22 cellular contexts compared by ENCODE assay signal in genomic region chr4:176875026-176875425, GRCh38.
A peak's percentile ranks its signal among the peaks of the same experiment; 100 is the strongest.
DNase-seq lines count a peak whose midpoint lies in the region; ATAC-seq and TF ChIP-seq lines count a peak whose summit lies in the region.
"Had no signal": no experiment of that assay in that cellular context is flagged by ENCODE, and none has a peak within 500 bp of the region (broad histone marks: within the 10 kb centered on the region; RNA-seq: fewer than 3 reads in every experiment).

No MANE protein-coding gene starts in this region.

- H4K20me1 ChIP-seq in GM23248 (ENCODE audit: insufficient read depth) (no peaks in the 10 kb centered on the region), OCI-LY7 (ENCODE audit: insufficient read depth, low read length) (no peaks in the 10 kb centered on the region)

- no peak overlapping the region for H3K27ac Mint-ChIP-seq in activated T-cell treated with anti-CD3 and anti-CD28 coated beads, Interleukin-2, amount 50 U/mL, for 72 hours
- H3K27ac Mint-ChIP-seq: CD8-positive, alpha-beta memory T cell had no signal

- no peak overlapping the region for H4K91ac ChIP-seq in mesenchymal stem cell (ENCODE audit: low read length)

- POLR2A ChIA-PET in OCI-LY7 (lab: Charles Lee) = no interaction called here

- H3K9me2 ChIP-seq in GM23248 (ENCODE audit: insufficient read depth) (no peaks in the 10 kb centered on the region), OCI-LY7 (ENCODE audit: insufficient read depth, low read length) (no peaks in the 10 kb centered on the region)

- H2BK5ac ChIP-seq in mesenchymal stem cell (ENCODE audit: low read depth, low read length, poor library complexity, severe bottlenecking) = no peak overlapping the region

- no peak overlapping the region for H2BK15ac ChIP-seq in mesenchymal stem cell (ENCODE audit: low read depth, poor library complexity, severe bottlenecking)

- H3K4me1 ChIP-seq in GM23248 (ENCODE audit: insufficient read depth) (peaks cover 10% of the 10 kb centered on the region), mesenchymal stem cell (ENCODE audit: control insufficient read depth, insufficient read depth, low read depth, low read length) (no peaks in the 10 kb centered on the region), OCI-LY7 (ENCODE audit: insufficient read depth, low read length, poor library complexity, severe bottlenecking) (no peaks in the 10 kb centered on the region)

- no peak overlapping the region for H2BK120ac ChIP-seq in mesenchymal stem cell (ENCODE audit: low read depth, low read length)

- no TSS peak for BruUV-seq in OCI-LY7 (replicated peaks; lab: Mats Ljungman, UMichigan)

- no peaks in the 10 kb centered on the region for H3K27me3 Mint-ChIP-seq in activated T-cell treated with anti-CD3 and anti-CD28 coated beads, Interleukin-2, amount 50 U/mL, for 72 hours (ENCODE audit: low read depth)
- H3K27me3 Mint-ChIP-seq: CD8-positive, alpha-beta memory T cell had no signal

- intact Hi-C loops in OCI-LY7 (cut with micrococcal nuclease; ENCODE audit: unreplicated experiment) = no loop called here

- no peaks in the 10 kb centered on the region for H3K79me1 ChIP-seq in mesenchymal stem cell (replicated peaks; ENCODE audit: low read length, poor library complexity, severe bottlenecking)

- CTCF ChIA-PET in OCI-LY7 (lab: Charles Lee; ENCODE audit: unreplicated experiment) = no interaction called here

- no peak overlapping the region for H2AK5ac ChIP-seq in mesenchymal stem cell (ENCODE audit: low read length, severe bottlenecking)

- no peak overlapping the region for H2BK12ac ChIP-seq in mesenchymal stem cell (ENCODE audit: low read length in 2 of 2)

- H3K9me3 ChIP-seq in GM23248 (ENCODE audit: low read depth) (no peaks in the 10 kb centered on the region), mesenchymal stem cell (ENCODE audit: control insufficient read depth, low read length) (no peaks in the 10 kb centered on the region), OCI-LY7 (ENCODE audit: low read length) (no peaks in the 10 kb centered on the region)

- H2AFZ ChIP-seq in GM23248 (peak overlapping the region; percentile 37), mesenchymal stem cell (ENCODE audit: low read depth, low read length) (no peak overlapping the region), OCI-LY7 (ENCODE audit: low read length) (no peak overlapping the region)

- no peak for ATAC-seq in activated T-cell treated with anti-CD3 and anti-CD28 coated beads, Interleukin-2, amount 50 U/mL, for 72 hours (replicated peaks in 1 of 2)
- no peak for ATAC-seq in GM21381 (IDR thresholded peaks at IDR 0.05; ENCODE audit: unreplicated experiment)
- ATAC-seq: HepG2 had no signal

- H3K4me3 Mint-ChIP-seq in activated T-cell treated with anti-CD3 and anti-CD28 coated beads, Interleukin-2, amount 50 U/mL, for 72 hours = no peak overlapping the region
- H3K4me3 Mint-ChIP-seq: CD8-positive, alpha-beta memory T cell had no signal

- H4K8ac ChIP-seq in mesenchymal stem cell (ENCODE audit: low read length) = no peak overlapping the region

- H3K4ac ChIP-seq in mesenchymal stem cell (ENCODE audit: low read depth in 1 of 2, low read length in 2 of 2) = no peak overlapping the region

- TF ChIP-seq CTCF in brain microvascular endothelial cell (IDR thresholded peaks at IDR 0.05; ENCODE audit: low read depth, low read length, missing control alignments) = no peak
- TF ChIP-seq CTCF in OCI-LY7 (conservative IDR thresholded peaks at IDR 0.05; ENCODE audit: low read length) = no peak

- H3F3A ChIP-seq in GM23248 (ENCODE audit: insufficient read depth) = no peaks in the 10 kb centered on the region

- H3K79me2 ChIP-seq in GM23248 (ENCODE audit: insufficient read depth) (no peaks in the 10 kb centered on the region), OCI-LY7 (ENCODE audit: insufficient read depth, low read depth, low read length) (no peaks in the 10 kb centered on the region)

- no peaks in the 10 kb centered on the region for H3K4me1 Mint-ChIP-seq in activated T-cell treated with anti-CD3 and anti-CD28 coated beads, Interleukin-2, amount 50 U/mL, for 72 hours (ENCODE audit: low read depth)
- H3K4me1 Mint-ChIP-seq: CD8-positive, alpha-beta memory T cell had no signal

- in situ Hi-C loops in GM23248 (cut with MboI) (no loop called here), brain microvascular endothelial cell (cut with HindIII; ENCODE audit: low pct_ligation_motif_present, low sequenced_read_pairs) (no loop called here)

- H3K36me3 ChIP-seq in GM23248 (ENCODE audit: low read depth) = no peaks in the 10 kb centered on the region
- no peaks in the 10 kb centered on the region for H3K36me3 ChIP-seq in brain microvascular endothelial cell (replicated peaks)
- H3K36me3 ChIP-seq in mesenchymal stem cell (ENCODE audit: control insufficient read depth in 1 of 2, insufficient read depth in 2 of 2, low read depth in 1 of 2, low read length in 2 of 2) = no peaks in the 10 kb centered on the region
- H3K36me3 ChIP-seq in OCI-LY7 (ENCODE audit: insufficient read depth, low read length) = no peaks in the 10 kb centered on the region

- no peaks in the 10 kb centered on the region for H3K36me3 Mint-ChIP-seq in activated T-cell treated with anti-CD3 and anti-CD28 coated beads, Interleukin-2, amount 50 U/mL, for 72 hours (ENCODE audit: insufficient read depth in 2 of 2)
- H3K36me3 Mint-ChIP-seq: CD8-positive, alpha-beta memory T cell had no signal

- peak; percentile 5 for DNase-seq in GM23248
- peak; percentile 11 for DNase-seq in brain microvascular endothelial cell
- DNase-seq in mesenchymal stem cell = no peak
- DNase-seq in activated T-cell treated with anti-CD3 and anti-CD28 coated beads, Interleukin-2, amount 50 U/mL, for 72 hours = no peak
- no peak for DNase-seq in NCI-H1694 treated with DMSO at 0.1 percent for 48 hours (lab: John Stamatoyannopoulos, UW)
- no peak for DNase-seq in OCI-LY7 (ENCODE audit: low spot score)
- DNase-seq: AML-193; C1 segment of cervical spinal cord; Calu3; CD8-positive, alpha-beta memory T cell; DMS153; H7; KBM-7; NCI-H1105 treated with DMSO at 0.1 percent for 48 hours; NCI-H2081; NCI-H2171; NCI-H446; NCI-H526 treated with DMSO at 0.1 percent for 48 hours; Right ventricle myocardium superior had no signal

- no peak overlapping the region for H3K23ac ChIP-seq in mesenchymal stem cell (ENCODE audit: low read length in 2 of 2)

- no peak overlapping the region for H3K14ac ChIP-seq in mesenchymal stem cell (ENCODE audit: low read length in 2 of 2)

- H3K4me2 ChIP-seq in GM23248 (ENCODE audit: unreplicated experiment) = no peak overlapping the region
- H3K4me2 ChIP-seq in mesenchymal stem cell (ENCODE audit: low read length, poor library complexity, severe bottlenecking) = no peak overlapping the region
- H3K4me2 ChIP-seq in OCI-LY7 (ENCODE audit: low read length) = no peak overlapping the region

- WGBS in GM23248 (ENCODE audit: low coverage in 1 of 2, low lambda C conversion rate in 2 of 2, missing lambda C conversion rate in 2 of 2), 2 experiments = 26 to 29% methylated on average over 5 of the region's 5 CpGs
- 100% methylated on average over 3 of the region's 5 CpGs for WGBS in mesenchymal stem cell

- H3K9me3 Mint-ChIP-seq in activated T-cell treated with anti-CD3 and anti-CD28 coated beads, Interleukin-2, amount 50 U/mL, for 72 hours = peaks cover 3 to 6% of the 10 kb centered on the region in 2 donors

- no peaks in the 10 kb centered on the region for H3K27me3 ChIP-seq in GM23248 (replicated peaks; ENCODE audit: insufficient read depth)
- no peaks in the 10 kb centered on the region for H3K27me3 ChIP-seq in brain microvascular endothelial cell (replicated peaks)
- no peaks in the 10 kb centered on the region for H3K27me3 ChIP-seq in mesenchymal stem cell (ENCODE audit: control insufficient read depth in 1 of 2, insufficient read depth in 1 of 2, low read length in 2 of 2)

- H3K4me3 ChIP-seq in GM23248 (no peak overlapping the region), brain microvascular endothelial cell (ENCODE audit: low read depth, low read length) (no peak overlapping the region), mesenchymal stem cell (ENCODE audit: insufficient read depth in 1 of 2, low read depth in 1 of 2, low read length in 2 of 2) (no peak overlapping the region), OCI-LY7 (ENCODE audit: low read depth, low read length, poor library complexity, severe bottlenecking) (no peak overlapping the region)

- H3K18ac ChIP-seq in mesenchymal stem cell (ENCODE audit: low read depth in 1 of 2, low read length in 2 of 2) = no peak overlapping the region

- H3K27ac ChIP-seq in GM23248 (no peak overlapping the region), brain microvascular endothelial cell (no peak overlapping the region), mesenchymal stem cell (ENCODE audit: low read length, poor library complexity, severe bottlenecking) (no peak overlapping the region), OCI-LY7 (ENCODE audit: low read depth, low read length, poor library complexity, severe bottlenecking) (no peak overlapping the region)
- H3K27ac ChIP-seq: HL-60 had no signal

- H3K9ac ChIP-seq in GM23248 = no peak overlapping the region
- peak overlapping the region; percentile 64 for H3K9ac ChIP-seq in mesenchymal stem cell (ENCODE audit: low read length)

Comparison
In these comparisons a context has a peak if more than half of its experiments do, and no peak if none do; other contexts are left out.
1. DNase-seq: peak in GM23248 (single experiment) and brain microvascular endothelial cell (single experiment); none in mesenchymal stem cell (single experiment), activated T-cell treated with anti-CD3 and anti-CD28 coated beads, Interleukin-2, amount 50 U/mL, for 72 hours (0 of 2), NCI-H1694 treated with DMSO at 0.1 percent for 48 hours (single experiment) and OCI-LY7 (single experiment).